ENCODE assay signal across 24 cellular contexts in genomic region chr20:59075934-59076508, GRCh38. TPM values are rescaled to one million over a fixed set of nuclear protein-coding genes. Genes with fewer than 3 reads are reported as not detected.
DNase-seq lines count a peak whose midpoint lies in the region; ATAC-seq and TF ChIP-seq lines count a peak whose summit lies in the region.
"Had no signal": no experiment of that assay in that cellular context is flagged by ENCODE, and none has a peak within 500 bp of the region (broad histone marks: within the 10 kb centered on the region; RNA-seq: fewer than 3 reads in every experiment).

No MANE protein-coding gene starts in this region.

- no peak overlapping the region for H3K4me3 ChIP-seq in psoas muscle
- H3K4me3 ChIP-seq: GM23248 had no signal

- H3K36me3 Mint-ChIP-seq in activated CD4-positive, alpha-beta T cell treated with anti-CD3 and anti-CD28 coated beads, Interleukin-2, amount 10 ng/mL, durations not matched to agents 24 days and 14 days (ENCODE audit: low read depth), result no peaks in the 10 kb centered on the region
- no peaks in the 10 kb centered on the region for H3K36me3 Mint-ChIP-seq in activated naive CD4-positive, alpha-beta T cell treated with anti-CD3 and anti-CD28 coated beads, Interleukin-2, amount 50 U/mL, for 24 hours
- no peaks in the 10 kb centered on the region for H3K36me3 Mint-ChIP-seq in activated naive CD8-positive, alpha-beta T cell treated with anti-CD3 and anti-CD28 coated beads, Interleukin-2, amount 50 U/mL, for 24 hours (ENCODE audit: low read depth)
- no peaks in the 10 kb centered on the region for H3K36me3 Mint-ChIP-seq in stimulated activated naive CD8-positive, alpha-beta T cell treated with anti-CD3 and anti-CD28 coated beads, Interleukin-15, Interleukin-2, amounts not matched to agents 100 ng/mL and 50 ng/mL, for 24 hours (ENCODE audit: low read depth)
- H3K36me3 Mint-ChIP-seq: CD8-positive, alpha-beta T cell had no signal

- H3K27me3 ChIP-seq in psoas muscle (ENCODE audit: insufficient read depth in 3 of 3, low read length in 2 of 3), result peaks cover 0 to 14% (median 0%) of the 10 kb centered on the region in 3 donors

- no peaks in the 10 kb centered on the region for H3K36me3 ChIP-seq in psoas muscle (ENCODE audit: insufficient read depth in 1 of 2, low read depth in 1 of 2)

- TF ChIP-seq CTCF in psoas muscle (IDR thresholded peaks at IDR 0.05), result no peak

- DNase-seq in activated CD4-positive, alpha-beta T cell treated with anti-CD3 and anti-CD28 coated beads for 48 hours, result peak; percentile 31
- no peak for DNase-seq in activated CD4-positive, alpha-beta T cell treated with anti-CD3 and anti-CD28 coated beads, Interleukin-2, amount 10 ng/mL, durations not matched to agents 24 days and 14 days
- no peak for DNase-seq in activated naive CD4-positive, alpha-beta T cell (lab: John Stamatoyannopoulos, UW)
- peak; percentile 22 for DNase-seq in activated naive CD8-positive, alpha-beta T cell treated with anti-CD3 and anti-CD28 coated beads, Interleukin-2, amount 50 U/mL, for 24 hours
- DNase-seq in nucleus accumbens (lab: John Stamatoyannopoulos, UW) (no peak), psoas muscle (no peak)
- DNase-seq: AML-193; C1 segment of cervical spinal cord; CD8-positive, alpha-beta T cell; DMS153; GM23248; H9; Karpas-422; MV-4-11; NCI-H1694; NCI-H2081; NCI-H2171; NCI-H345; NCI-H524; NCI-H82 had no signal

- H3K9me3 ChIP-seq in psoas muscle, result no peaks in the 10 kb centered on the region

- no peaks in the 10 kb centered on the region for H3K4me1 ChIP-seq in psoas muscle

- H3K27me3 Mint-ChIP-seq in activated CD4-positive, alpha-beta T cell treated with anti-CD3 and anti-CD28 coated beads, Interleukin-2, amount 10 ng/mL, durations not matched to agents 24 days and 14 days, result peaks cover 26% of the 10 kb centered on the region
- H3K27me3 Mint-ChIP-seq in activated naive CD4-positive, alpha-beta T cell treated with anti-CD3 and anti-CD28 coated beads, Interleukin-2, amount 50 U/mL, for 24 hours, result peaks cover 5% of the 10 kb centered on the region
- H3K27me3 Mint-ChIP-seq in activated naive CD8-positive, alpha-beta T cell treated with anti-CD3 and anti-CD28 coated beads, Interleukin-2, amount 50 U/mL, for 24 hours, result peaks cover 27% of the 10 kb centered on the region
- H3K27me3 Mint-ChIP-seq in stimulated activated naive CD8-positive, alpha-beta T cell treated with anti-CD3 and anti-CD28 coated beads, Interleukin-15, Interleukin-2, amounts not matched to agents 100 ng/mL and 50 ng/mL, for 24 hours, result peaks cover 21% of the 10 kb centered on the region

- peak; percentile 82 for ATAC-seq in activated naive CD8-positive, alpha-beta T cell treated with anti-CD3 and anti-CD28 coated beads, Interleukin-2, amount 50 U/mL, for 24 hours
- ATAC-seq in psoas muscle, result no peak
- ATAC-seq: CD8-positive, alpha-beta T cell had no signal

- no peak overlapping the region for H3K27ac Mint-ChIP-seq in activated CD4-positive, alpha-beta T cell treated with anti-CD3 and anti-CD28 coated beads, Interleukin-2, amount 10 ng/mL, durations not matched to agents 24 days and 14 days
- H3K27ac Mint-ChIP-seq in activated naive CD4-positive, alpha-beta T cell treated with anti-CD3 and anti-CD28 coated beads, Interleukin-2, amount 50 U/mL, for 24 hours, result peak overlapping the region; percentile 76
- no peak overlapping the region for H3K27ac Mint-ChIP-seq in activated naive CD8-positive, alpha-beta T cell treated with anti-CD3 and anti-CD28 coated beads, Interleukin-2, amount 50 U/mL, for 24 hours
- peak overlapping the region; percentile 28 for H3K27ac Mint-ChIP-seq in stimulated activated naive CD8-positive, alpha-beta T cell treated with anti-CD3 and anti-CD28 coated beads, Interleukin-15, Interleukin-2, amounts not matched to agents 100 ng/mL and 50 ng/mL, for 24 hours
- H3K27ac Mint-ChIP-seq: CD8-positive, alpha-beta T cell; H9 had no signal

- WGBS in psoas muscle, 3 donors, result 77 to 87% (median 78%) methylated on average over 4 of the region's 4 CpGs

- peaks cover 24% of the 10 kb centered on the region for H3K4me1 Mint-ChIP-seq in activated CD4-positive, alpha-beta T cell treated with anti-CD3 and anti-CD28 coated beads, Interleukin-2, amount 10 ng/mL, durations not matched to agents 24 days and 14 days
- H3K4me1 Mint-ChIP-seq in activated naive CD4-positive, alpha-beta T cell treated with anti-CD3 and anti-CD28 coated beads, Interleukin-2, amount 50 U/mL, for 24 hours, result peaks cover 36% of the 10 kb centered on the region
- H3K4me1 Mint-ChIP-seq in activated naive CD8-positive, alpha-beta T cell treated with anti-CD3 and anti-CD28 coated beads, Interleukin-2, amount 50 U/mL, for 24 hours, result peaks cover 57% of the 10 kb centered on the region
- peaks cover 59% of the 10 kb centered on the region for H3K4me1 Mint-ChIP-seq in stimulated activated naive CD8-positive, alpha-beta T cell treated with anti-CD3 and anti-CD28 coated beads, Interleukin-15, Interleukin-2, amounts not matched to agents 100 ng/mL and 50 ng/mL, for 24 hours (ENCODE audit: low read depth)

- no peak overlapping the region for H3K4me3 Mint-ChIP-seq in activated CD4-positive, alpha-beta T cell treated with anti-CD3 and anti-CD28 coated beads, Interleukin-2, amount 10 ng/mL, durations not matched to agents 24 days and 14 days
- H3K4me3 Mint-ChIP-seq in activated naive CD4-positive, alpha-beta T cell treated with anti-CD3 and anti-CD28 coated beads, Interleukin-2, amount 50 U/mL, for 24 hours, result no peak overlapping the region
- no peak overlapping the region for H3K4me3 Mint-ChIP-seq in activated naive CD8-positive, alpha-beta T cell treated with anti-CD3 and anti-CD28 coated beads, Interleukin-2, amount 50 U/mL, for 24 hours
- H3K4me3 Mint-ChIP-seq in stimulated activated naive CD8-positive, alpha-beta T cell treated with anti-CD3 and anti-CD28 coated beads, Interleukin-15, Interleukin-2, amounts not matched to agents 100 ng/mL and 50 ng/mL, for 24 hours, result no peak overlapping the region
- H3K4me3 Mint-ChIP-seq: CD8-positive, alpha-beta T cell; H9 had no signal

- no peak overlapping the region for H3K27ac ChIP-seq in psoas muscle
- H3K27ac ChIP-seq: GM23248 had no signal

- intact Hi-C loops in activated CD4-positive, alpha-beta T cell treated with anti-CD3 and anti-CD28 coated beads, Interleukin-2, amount 10 ng/mL, durations not matched to agents 24 days and 14 days (cut with micrococcal nuclease), result loop anchor here (2.0 kb wide), 1 partner anchor 27 kb away; no protein-coding TSS in a partner anchor
- intact Hi-C loops in psoas muscle (cut with DNase I), result no loop called here

- H3K9me3 Mint-ChIP-seq in activated CD4-positive, alpha-beta T cell treated with anti-CD3 and anti-CD28 coated beads, Interleukin-2, amount 10 ng/mL, durations not matched to agents 24 days and 14 days, result no peaks in the 10 kb centered on the region
- no peaks in the 10 kb centered on the region for H3K9me3 Mint-ChIP-seq in activated naive CD4-positive, alpha-beta T cell treated with anti-CD3 and anti-CD28 coated beads, Interleukin-2, amount 50 U/mL, for 24 hours
- no peaks in the 10 kb centered on the region for H3K9me3 Mint-ChIP-seq in activated naive CD8-positive, alpha-beta T cell treated with anti-CD3 and anti-CD28 coated beads, Interleukin-2, amount 50 U/mL, for 24 hours
- no peaks in the 10 kb centered on the region for H3K9me3 Mint-ChIP-seq in stimulated activated naive CD8-positive, alpha-beta T cell treated with anti-CD3 and anti-CD28 coated beads, Interleukin-15, Interleukin-2, amounts not matched to agents 100 ng/mL and 50 ng/mL, for 24 hours
- H3K9me3 Mint-ChIP-seq: CD8-positive, alpha-beta T cell; H9 had no signal

RNA-seq across cellular contexts. Expression of gene PRELID3B, which starts 33.4 kb away (rescaled TPM):
- total RNA-seq in activated CD4-positive, alpha-beta T cell treated with anti-CD3 and anti-CD28 coated beads, Interleukin-2, amount 10 ng/mL, durations not matched to agents 24 days and 14 days, result 119 and 123 TPM in 2 replicates
- total RNA-seq in psoas muscle, result 10 to 100 TPM; 33.7 to 57.5 (median 34.2) TPM
- polyA plus RNA-seq in psoas muscle, result 10 to 100 TPM; 23.2 to 61.2 (median 42.9) TPM

RNA-seq across cellular contexts. Expression of gene ATP5F1E, which starts 43.9 kb away (rescaled TPM):
- 69.9 and 70.9 TPM in 2 replicates for total RNA-seq in activated CD4-positive, alpha-beta T cell treated with anti-CD3 and anti-CD28 coated beads, Interleukin-2, amount 10 ng/mL, durations not matched to agents 24 days and 14 days
- 10 to 100 TPM; 72.1 to 88.5 (median 87.1) TPM for total RNA-seq in psoas muscle
- polyA plus RNA-seq in psoas muscle, result 10 to 100 TPM; 57.1 to 65.4 (median 63.6) TPM

RNA-seq across cellular contexts. Expression of gene TUBB1, which starts 56.8 kb away (rescaled TPM):
- total RNA-seq in activated CD4-positive, alpha-beta T cell treated with anti-CD3 and anti-CD28 coated beads, Interleukin-2, amount 10 ng/mL, durations not matched to agents 24 days and 14 days, result not detected in 2 replicates
- total RNA-seq in psoas muscle, result under 1 TPM; 0.08 to 0.32 (median 0.19) TPM
- polyA plus RNA-seq in psoas muscle, result under 1 TPM in 2 of 3 donors, not detected in 1; 0.03 to 0.05 TPM
- total RNA-seq: CD8-positive, alpha-beta T cell; Daoy; GM23248; H9 had no signal
- polyA plus RNA-seq: AG04450 had no signal

Comparison
In these comparisons a context has a peak if more than half of its experiments do, and no peak if none do; other contexts are left out.
1. DNase-seq: peak in activated CD4-positive, alpha-beta T cell treated with anti-CD3 and anti-CD28 coated beads for 48 hours (single experiment) and activated naive CD8-positive, alpha-beta T cell treated with anti-CD3 and anti-CD28 coated beads, Interleukin-2, amount 50 U/mL, for 24 hours (single experiment); none in activated CD4-positive, alpha-beta T cell treated with anti-CD3 and anti-CD28 coated beads, Interleukin-2, amount 10 ng/mL, durations not matched to agents 24 days and 14 days (single experiment), activated naive CD4-positive, alpha-beta T cell (0 of 4), nucleus accumbens (0 of 56) and psoas muscle (0 of 2).
2. H3K27ac Mint-ChIP-seq: peak in activated naive CD4-positive, alpha-beta T cell treated with anti-CD3 and anti-CD28 coated beads, Interleukin-2, amount 50 U/mL, for 24 hours (single experiment) and stimulated activated naive CD8-positive, alpha-beta T cell treated with anti-CD3 and anti-CD28 coated beads, Interleukin-15, Interleukin-2, amounts not matched to agents 100 ng/mL and 50 ng/mL, for 24 hours (single experiment); none in activated CD4-positive, alpha-beta T cell treated with anti-CD3 and anti-CD28 coated beads, Interleukin-2, amount 10 ng/mL, durations not matched to agents 24 days and 14 days (single experiment) and activated naive CD8-positive, alpha-beta T cell treated with anti-CD3 and anti-CD28 coated beads, Interleukin-2, amount 50 U/mL, for 24 hours (single experiment).